21 cellular contexts compared by ENCODE assay signal in the genomic region with DNA sequence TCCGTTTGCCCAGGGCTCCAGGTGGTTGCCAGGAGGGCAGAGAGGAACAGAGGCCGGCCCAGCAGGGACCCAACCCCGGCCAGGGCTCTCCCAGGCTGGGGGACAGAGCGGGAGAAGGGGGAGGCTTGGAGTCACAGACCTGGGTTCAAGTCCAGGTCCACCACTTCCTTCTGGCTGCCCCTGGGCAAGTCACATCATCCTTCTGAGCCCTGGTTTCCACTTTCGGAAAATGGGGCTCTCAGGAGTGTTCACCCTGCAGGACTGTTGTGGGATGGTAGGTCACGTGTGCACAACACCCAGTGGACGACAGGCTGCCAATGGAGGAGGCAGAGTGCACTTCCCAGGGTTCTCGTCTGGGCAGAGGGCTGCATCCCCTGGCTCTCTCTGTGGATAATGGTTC.
"Had no signal": no experiment of that assay in that cellular context is flagged by ENCODE, and none has a peak within 500 bp of the region (broad histone marks: within the 10 kb centered on the region; RNA-seq: fewer than 3 reads in every experiment).

No MANE protein-coding gene starts in this region.

- H3K36me3 ChIP-seq: colonic mucosa, left lung, spleen had no signal

- H3K4me1 Mint-ChIP-seq: stimulated activated memory B cell treated with anti-CD40 and anti-IgM and Interleukin-4, amounts not matched to agents 10 μg/mL and 1 μg/mL and 100 μg/mL, for 72 hours had no signal

- ATAC-seq: left lung; sciatic nerve; stimulated activated memory B cell treated with anti-CD40 and anti-IgM and Interleukin-4, amounts not matched to agents 10 μg/mL and 1 μg/mL and 100 μg/mL, for 72 hours had no signal

- H3K9me3 Mint-ChIP-seq: neural crest cell; stimulated activated memory B cell treated with anti-CD40 and anti-IgM and Interleukin-4, amounts not matched to agents 10 μg/mL and 1 μg/mL and 100 μg/mL, for 72 hours; type B pancreatic cell had no signal

- DNase-seq: activated CD4-positive, alpha-beta T cell treated with anti-CD3 and anti-CD28 coated beads for 1 hour; activated CD4-positive, alpha-beta T cell treated with anti-CD3 and anti-CD28 coated beads, Interleukin-2, amount 50 U/mL, for 4 hours; anterior cingulate cortex; central memory CD4-positive, alpha-beta T cell; colonic mucosa; erythroblast; foreskin melanocyte; hypothalamus; spleen; stimulated activated CD4-positive, alpha-beta T cell treated with anti-CD3 and anti-CD28 coated beads, Interleukin-4, amount 100 ng/mL, for 4 hours; SW 1271; T-helper 2 cell; testis had no signal

- H3K27ac ChIP-seq: colonic mucosa, left lung, spleen, testis, VCaP had no signal

- H3K27ac Mint-ChIP-seq: brain; stimulated activated memory B cell treated with anti-CD40 and anti-IgM and Interleukin-4, amounts not matched to agents 10 μg/mL and 1 μg/mL and 100 μg/mL, for 72 hours; type B pancreatic cell had no signal

- H3K4me3 ChIP-seq: colonic mucosa, left lung, spleen, testis had no signal

- H3K4me3 Mint-ChIP-seq: brain; neural crest cell; stimulated activated memory B cell treated with anti-CD40 and anti-IgM and Interleukin-4, amounts not matched to agents 10 μg/mL and 1 μg/mL and 100 μg/mL, for 72 hours; type B pancreatic cell had no signal

- H3K27me3 ChIP-seq: colonic mucosa, left lung, testis had no signal

- FAIRE-seq: keratinocyte had no signal

- H3K36me3 Mint-ChIP-seq: brain; stimulated activated memory B cell treated with anti-CD40 and anti-IgM and Interleukin-4, amounts not matched to agents 10 μg/mL and 1 μg/mL and 100 μg/mL, for 72 hours; type B pancreatic cell had no signal

- H3K4me1 ChIP-seq: colonic mucosa, left lung, spleen, testis had no signal

- H3K9me3 ChIP-seq: colonic mucosa, left lung, spleen, testis had no signal
